ENCODE assay signal across 25 cellular contexts in the genomic region with DNA sequence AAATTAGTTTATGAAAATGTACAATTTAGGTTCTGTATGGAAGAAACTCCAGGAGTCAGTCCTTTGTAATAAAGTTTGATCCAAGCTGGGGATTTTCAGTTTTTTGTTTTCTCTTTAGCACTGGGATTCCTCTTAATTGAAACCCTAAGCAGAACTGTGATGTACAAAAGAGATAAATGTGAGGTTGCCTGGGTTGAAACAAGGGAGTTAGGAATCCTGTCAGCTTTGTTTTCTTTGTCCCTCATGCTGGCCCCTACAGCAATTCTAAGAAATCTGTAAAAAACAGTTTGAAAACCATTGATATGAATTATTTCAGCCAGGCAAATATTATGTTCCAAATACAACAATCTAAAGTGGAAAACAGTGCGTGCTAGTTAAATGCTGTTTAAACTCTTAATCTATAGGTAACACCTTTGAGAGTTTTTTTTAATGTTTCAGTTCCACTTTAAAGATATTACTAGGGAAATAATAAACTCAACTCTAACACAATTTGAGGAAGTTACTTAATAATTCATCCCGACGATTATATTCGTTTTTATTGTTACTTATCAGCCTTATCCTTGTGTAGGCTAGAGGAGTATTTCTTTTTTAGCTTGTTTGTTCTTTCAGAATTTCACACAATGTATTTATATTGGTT.
DNase-seq lines count a peak whose midpoint lies in the region; ATAC-seq, FAIRE-seq and TF ChIP-seq lines count a peak whose summit lies in the region.
"Had no signal": no experiment of that assay in that cellular context is flagged by ENCODE, and none has a peak within 500 bp of the region (broad histone marks: within the 10 kb centered on the region; RNA-seq: fewer than 3 reads in every experiment).

No MANE protein-coding gene starts in this region.

- no peak overlapping the region for H2BK5ac ChIP-seq in trophoblast cell (ENCODE audit: low read depth, low read length, poor library complexity)

- H3K14ac ChIP-seq in trophoblast cell (ENCODE audit: low read length), result no peak overlapping the region

- H3K4me3 ChIP-seq in trophoblast cell (ENCODE audit: low read depth, low read length), result no peak overlapping the region
- no peak overlapping the region for H3K4me3 ChIP-seq in foreskin fibroblast (ENCODE audit: low read depth in 1 of 2, low read length in 2 of 2)
- H3K4me3 ChIP-seq: SJSA1, smooth muscle cell had no signal

- H3K27me3 ChIP-seq in trophoblast cell (ENCODE audit: insufficient read depth, low read length), result no peaks in the 10 kb centered on the region
- H3K27me3 ChIP-seq: brain microvascular endothelial cell, foreskin keratinocyte, SJSA1 had no signal

- no peak overlapping the region for H2AK5ac ChIP-seq in trophoblast cell (ENCODE audit: low read length)

- no peaks in the 10 kb centered on the region for H3K36me3 ChIP-seq in trophoblast cell (ENCODE audit: control insufficient read depth in 1 of 2, insufficient read depth in 2 of 2, low read length in 2 of 2)
- H3K36me3 ChIP-seq: brain microvascular endothelial cell had no signal

- no peaks in the 10 kb centered on the region for H3K9me3 ChIP-seq in trophoblast cell (ENCODE audit: insufficient read depth, low read depth, low read length)
- H3K9me3 ChIP-seq: SJSA1 had no signal

- peak; percentile 18 for FAIRE-seq in RCC 7860 (lab: Jason Lieb, UNC)

- no peak overlapping the region for H3K18ac ChIP-seq in trophoblast cell (ENCODE audit: low read length)

- no peak for DNase-seq in RCC 7860 (ENCODE audit: low spot score)
- DNase-seq in trophoblast cell, result peak; percentile 10 to 69
- no peak for DNase-seq in foreskin fibroblast
- DNase-seq in stimulated activated CD4-positive, alpha-beta T cell treated with anti-CD3 and anti-CD28 coated beads, Interleukin-1b, Interleukin-23, amount 100 ng/mL, for 48 hours, result no peak
- DNase-seq: activated CD4-positive, alpha-beta T cell treated with anti-CD3 and anti-CD28 coated beads for 4 hours; activated gamma-delta T cell treated with Interleukin-2 at 50 U/mL for 16 hours; activated T-cell treated with anti-CD3 and anti-CD28 coated beads, Interleukin-2, amount 50 U/mL, for 24 hours; brain microvascular endothelial cell; effector memory CD4-positive, alpha-beta T cell; EL; foreskin keratinocyte; H9; KG1; naive thymus-derived CD8-positive, alpha-beta T cell; NCI-H1436 treated with DMSO at 0.1 percent for 48 hours; NCI-H524; NK-92 treated with Interleukin-12 subunit alpha and Interleukin-12 subunit beta, amount 100 ng/mL, for 24 hours; stimulated activated naive CD4-positive, alpha-beta T cell; T-helper 17 cell had no signal

- H3K23ac ChIP-seq in trophoblast cell (ENCODE audit: low read length), result no peak overlapping the region

- H4K91ac ChIP-seq in trophoblast cell (ENCODE audit: low read depth, low read length), result no peak overlapping the region

- no peak overlapping the region for H2BK12ac ChIP-seq in trophoblast cell (ENCODE audit: low read length)

- H3K4me1 ChIP-seq in trophoblast cell (ENCODE audit: control insufficient read depth in 1 of 2, insufficient read depth in 2 of 2, low read length in 2 of 2), result peaks cover 0 to 2% of the 10 kb centered on the region in 2 experiments
- H3K4me1 ChIP-seq: foreskin keratinocyte, SJSA1 had no signal

- H3K27ac ChIP-seq in trophoblast cell (ENCODE audit: low read depth, low read length), result no peak overlapping the region
- H3K27ac ChIP-seq: brain microvascular endothelial cell, foreskin keratinocyte, SJSA1 had no signal

- H4K8ac ChIP-seq in trophoblast cell (ENCODE audit: low read depth, low read length), result no peak overlapping the region

- WGBS in trophoblast cell (ENCODE audit: extremely low coverage, insufficient coverage, insufficient read length), result no CpG with 5 or more reads among the region's 4 CpGs

- no peak overlapping the region for H2BK120ac ChIP-seq in trophoblast cell (ENCODE audit: insufficient read depth, low read length, poor library complexity)

- ATAC-seq in GM18868 (IDR thresholded peaks at IDR 0.05; ENCODE audit: unreplicated experiment) (peak; percentile 61), HG02759 (IDR thresholded peaks at IDR 0.05; ENCODE audit: unreplicated experiment) (peak; percentile 34), HG03571 (IDR thresholded peaks at IDR 0.05; ENCODE audit: unreplicated experiment) (no peak)
- ATAC-seq: foreskin keratinocyte; left lobe of liver; naive thymus-derived CD8-positive, alpha-beta T cell; T-helper 17 cell had no signal

- no peaks in the 10 kb centered on the region for H3K79me2 ChIP-seq in trophoblast cell (ENCODE audit: control insufficient read depth, insufficient read depth, low read length, poor library complexity)

- H4K12ac ChIP-seq in trophoblast cell (ENCODE audit: low read depth, low read length), result no peak overlapping the region

- H2AFZ ChIP-seq in trophoblast cell (ENCODE audit: insufficient read depth, low read length, poor library complexity), result no peak overlapping the region

- no peak for TF ChIP-seq CTCF in foreskin fibroblast (IDR thresholded peaks at IDR 0.05; ENCODE audit: low read depth, low read length)

- no peaks in the 10 kb centered on the region for H3K79me1 ChIP-seq in trophoblast cell (ENCODE audit: low read length)

- H3K4me2 ChIP-seq in trophoblast cell (ENCODE audit: low read length), result no peak overlapping the region
- H3K4me2 ChIP-seq: smooth muscle cell had no signal

- H3K9ac ChIP-seq in trophoblast cell (ENCODE audit: low read length), result no peak overlapping the region

- no peak overlapping the region for H3K4ac ChIP-seq in trophoblast cell (ENCODE audit: low read depth, low read length)

Comparison
In these comparisons a context has a peak if more than half of its experiments do, and no peak if none do; other contexts are left out.
1. DNase-seq: peak in trophoblast cell (2 of 2); none in RCC 7860 (single experiment), foreskin fibroblast (0 of 2) and stimulated activated CD4-positive, alpha-beta T cell treated with anti-CD3 and anti-CD28 coated beads, Interleukin-1b, Interleukin-23, amount 100 ng/mL, for 48 hours (single experiment).